In genomic region chr17:45461524-45462327, GRCh38 we compare ENCODE assay signal across 1 cellular context.
TF ChIP-seq lines count a peak whose summit lies in the region.

No MANE protein-coding gene starts in this region.

TF ChIP-seq in HepG2, 621 proteins besides CTCF, POLR2A, EP300 and RAD21 (continued from another document):
- TF ChIP-seq, protein P1, sequence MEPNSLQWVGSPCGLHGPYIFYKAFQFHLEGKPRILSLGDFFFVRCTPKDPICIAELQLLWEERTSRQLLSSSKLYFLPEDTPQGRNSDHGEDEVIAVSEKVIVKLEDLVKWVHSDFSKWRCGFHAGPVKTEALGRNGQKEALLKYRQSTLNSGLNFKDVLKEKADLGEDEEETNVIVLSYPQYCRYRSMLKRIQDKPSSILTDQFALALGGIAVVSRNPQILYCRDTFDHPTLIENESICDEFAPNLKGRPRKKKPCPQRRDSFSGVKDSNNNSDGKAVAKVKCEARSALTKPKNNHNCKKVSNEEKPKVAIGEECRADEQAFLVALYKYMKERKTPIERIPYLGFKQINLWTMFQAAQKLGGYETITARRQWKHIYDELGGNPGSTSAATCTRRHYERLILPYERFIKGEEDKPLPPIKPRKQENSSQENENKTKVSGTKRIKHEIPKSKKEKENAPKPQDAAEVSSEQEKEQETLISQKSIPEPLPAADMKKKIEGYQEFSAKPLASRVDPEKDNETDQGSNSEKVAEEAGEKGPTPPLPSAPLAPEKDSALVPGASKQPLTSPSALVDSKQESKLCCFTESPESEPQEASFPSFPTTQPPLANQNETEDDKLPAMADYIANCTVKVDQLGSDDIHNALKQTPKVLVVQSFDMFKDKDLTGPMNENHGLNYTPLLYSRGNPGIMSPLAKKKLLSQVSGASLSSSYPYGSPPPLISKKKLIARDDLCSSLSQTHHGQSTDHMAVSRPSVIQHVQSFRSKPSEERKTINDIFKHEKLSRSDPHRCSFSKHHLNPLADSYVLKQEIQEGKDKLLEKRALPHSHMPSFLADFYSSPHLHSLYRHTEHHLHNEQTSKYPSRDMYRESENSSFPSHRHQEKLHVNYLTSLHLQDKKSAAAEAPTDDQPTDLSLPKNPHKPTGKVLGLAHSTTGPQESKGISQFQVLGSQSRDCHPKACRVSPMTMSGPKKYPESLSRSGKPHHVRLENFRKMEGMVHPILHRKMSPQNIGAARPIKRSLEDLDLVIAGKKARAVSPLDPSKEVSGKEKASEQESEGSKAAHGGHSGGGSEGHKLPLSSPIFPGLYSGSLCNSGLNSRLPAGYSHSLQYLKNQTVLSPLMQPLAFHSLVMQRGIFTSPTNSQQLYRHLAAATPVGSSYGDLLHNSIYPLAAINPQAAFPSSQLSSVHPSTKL (CRISPR knock-in tag; IDR thresholded peaks at IDR 0.05) = peak; percentile 74
- TF ChIP-seq ZNF121 (CRISPR knock-in tag; IDR thresholded peaks at IDR 0.05) (0 out of 2 replicates have a peak, but pooled peaks have one; percentile 23), ZNF331 (CRISPR knock-in tag; IDR thresholded peaks at IDR 0.05) (0 out of 2 replicates have a peak, but pooled peaks have one; percentile 33), ATF3 (CRISPR knock-in tag; IDR thresholded peaks at IDR 0.05) (peak; percentile 51; the same call in 1 of the 2 replicates), ZNF264 (CRISPR knock-in tag; IDR thresholded peaks at IDR 0.05) (0 out of 2 replicates have a peak, but pooled peaks have one; percentile 38), TEAD3 (CRISPR knock-in tag; optimal IDR thresholded peaks at IDR 0.05; ENCODE audit: borderline replicate concordance) (peak; percentile 24), ZNF644 (CRISPR knock-in tag; IDR thresholded peaks at IDR 0.05; ENCODE audit: low read depth) (peak; percentile 46; the same call in 1 of the 2 replicates), ZBTB33 (CRISPR knock-in tag; IDR thresholded peaks at IDR 0.05) (0 out of 2 replicates have a peak, but pooled peaks have one; percentile 21), FOSL2 (CRISPR knock-in tag; IDR thresholded peaks at IDR 0.05) (peak; percentile 97), JUN (CRISPR knock-in tag; IDR thresholded peaks at IDR 0.05) (0 out of 2 replicates have a peak, but pooled peaks have one; percentile 20)
- TF ChIP-seq, protein P2, sequence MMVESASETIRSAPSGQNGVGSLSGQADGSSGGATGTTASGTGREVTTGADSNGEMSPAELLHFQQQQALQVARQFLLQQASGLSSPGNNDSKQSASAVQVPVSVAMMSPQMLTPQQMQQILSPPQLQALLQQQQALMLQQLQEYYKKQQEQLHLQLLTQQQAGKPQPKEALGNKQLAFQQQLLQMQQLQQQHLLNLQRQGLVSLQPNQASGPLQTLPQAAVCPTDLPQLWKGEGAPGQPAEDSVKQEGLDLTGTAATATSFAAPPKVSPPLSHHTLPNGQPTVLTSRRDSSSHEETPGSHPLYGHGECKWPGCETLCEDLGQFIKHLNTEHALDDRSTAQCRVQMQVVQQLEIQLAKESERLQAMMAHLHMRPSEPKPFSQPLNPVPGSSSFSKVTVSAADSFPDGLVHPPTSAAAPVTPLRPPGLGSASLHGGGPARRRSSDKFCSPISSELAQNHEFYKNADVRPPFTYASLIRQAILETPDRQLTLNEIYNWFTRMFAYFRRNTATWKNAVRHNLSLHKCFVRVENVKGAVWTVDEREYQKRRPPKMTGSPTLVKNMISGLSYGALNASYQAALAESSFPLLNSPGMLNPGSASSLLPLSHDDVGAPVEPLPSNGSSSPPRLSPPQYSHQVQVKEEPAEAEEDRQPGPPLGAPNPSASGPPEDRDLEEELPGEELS (CRISPR knock-in tag; IDR thresholded peaks at IDR 0.05) = peak; percentile 28; the same call in 1 of the 2 replicates
- TF ChIP-seq, protein P3, sequence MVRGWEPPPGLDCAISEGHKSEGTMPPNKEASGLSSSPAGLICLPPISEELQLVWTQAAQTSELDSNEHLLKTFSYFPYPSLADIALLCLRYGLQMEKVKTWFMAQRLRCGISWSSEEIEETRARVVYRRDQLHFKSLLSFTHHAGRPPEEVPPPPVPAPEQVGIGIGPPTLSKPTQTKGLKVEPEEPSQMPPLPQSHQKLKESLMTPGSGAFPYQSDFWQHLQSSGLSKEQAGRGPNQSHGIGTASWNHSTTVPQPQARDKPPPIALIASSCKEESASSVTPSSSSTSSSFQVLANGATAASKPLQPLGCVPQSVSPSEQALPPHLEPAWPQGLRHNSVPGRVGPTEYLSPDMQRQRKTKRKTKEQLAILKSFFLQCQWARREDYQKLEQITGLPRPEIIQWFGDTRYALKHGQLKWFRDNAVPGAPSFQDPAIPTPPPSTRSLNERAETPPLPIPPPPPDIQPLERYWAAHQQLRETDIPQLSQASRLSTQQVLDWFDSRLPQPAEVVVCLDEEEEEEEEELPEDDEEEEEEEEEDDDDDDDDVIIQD (CRISPR knock-in tag; IDR thresholded peaks at IDR 0.05; ENCODE audit: low read depth) = 0 out of 2 replicates have a peak, but pooled peaks have one; percentile 28
